In genomic region chr4:157997296-157997695, GRCh38 we compare ENCODE assay signal across 14 cellular contexts.
A peak's percentile ranks its signal among the peaks of the same experiment; 100 is the strongest.
DNase-seq lines count a peak whose midpoint lies in the region; ATAC-seq and TF ChIP-seq lines count a peak whose summit lies in the region.
"Had no signal": no experiment of that assay in that cellular context is flagged by ENCODE, and none has a peak within 500 bp of the region (broad histone marks: within the 10 kb centered on the region; RNA-seq: fewer than 3 reads in every experiment).

No MANE protein-coding gene starts in this region.

- no peaks in the 10 kb centered on the region for H3K27me3 ChIP-seq in HCT116 (ENCODE audit: insufficient read depth, low read length)

- no peak for TF ChIP-seq RAD21 in HCT116 (IDR thresholded peaks at IDR 0.05; ENCODE audit: low read depth)

- H3K27ac Mint-ChIP-seq in endothelial cell (ENCODE audit: unreplicated experiment) (peak overlapping the region; percentile 30), progenitor cell of endocrine pancreas (peak overlapping the region; percentile 33)
- no peak overlapping the region for H3K27ac Mint-ChIP-seq in activated CD4-positive, alpha-beta T cell treated with anti-CD3 and anti-CD28 coated beads for 36 hours
- H3K27ac Mint-ChIP-seq: B cell; CD4-positive, alpha-beta T cell; H9 had no signal

- no peaks in the 10 kb centered on the region for H3K36me3 Mint-ChIP-seq in endothelial cell (ENCODE audit: low read depth, unreplicated experiment)
- H3K36me3 Mint-ChIP-seq in progenitor cell of endocrine pancreas (ENCODE audit: insufficient read depth) = no peaks in the 10 kb centered on the region
- H3K36me3 Mint-ChIP-seq in activated CD4-positive, alpha-beta T cell treated with anti-CD3 and anti-CD28 coated beads for 36 hours (ENCODE audit: low read depth) = no peaks in the 10 kb centered on the region

- H4K20me1 ChIP-seq in HCT116 (ENCODE audit: insufficient read depth) = no peaks in the 10 kb centered on the region

- no peaks in the 10 kb centered on the region for H3K79me2 ChIP-seq in HCT116 (ENCODE audit: insufficient read depth, low read length)

- intact Hi-C loops in HCT116 (cut with micrococcal nuclease) = no loop called here
- intact Hi-C loops in activated CD4-positive, alpha-beta T cell treated with anti-CD3 and anti-CD28 coated beads for 36 hours (cut with DNase I, micrococcal nuclease) = no loop called here

- peak overlapping the region; percentile 47 for H2AFZ ChIP-seq in HCT116 (ENCODE audit: low read depth, low read length, poor library complexity, severe bottlenecking)

- H3K4me3 Mint-ChIP-seq in endothelial cell (ENCODE audit: unreplicated experiment) (no peak overlapping the region), progenitor cell of endocrine pancreas (ENCODE audit: low read depth) (no peak overlapping the region)
- H3K4me3 Mint-ChIP-seq in activated CD4-positive, alpha-beta T cell treated with anti-CD3 and anti-CD28 coated beads for 36 hours = no peak overlapping the region
- H3K4me3 Mint-ChIP-seq: B cell; CD4-positive, alpha-beta T cell; H9 had no signal

- no TSS peak for BruUV-seq in HCT116 (replicated peaks; lab: Mats Ljungman, UMichigan)

- POLR2A ChIA-PET in HCT116 (lab: Charles Lee) = no interaction called here
- POLR2A ChIA-PET in activated CD4-positive, alpha-beta T cell treated with anti-CD3 and anti-CD28 coated beads for 36 hours (lab: Charles Lee) = no interaction called here

- no peaks in the 10 kb centered on the region for H3K27me3 Mint-ChIP-seq in endothelial cell (ENCODE audit: unreplicated experiment)
- H3K27me3 Mint-ChIP-seq in progenitor cell of endocrine pancreas = no peaks in the 10 kb centered on the region
- H3K27me3 Mint-ChIP-seq in activated CD4-positive, alpha-beta T cell treated with anti-CD3 and anti-CD28 coated beads for 36 hours = peaks cover 5% of the 10 kb centered on the region
- H3K27me3 Mint-ChIP-seq: B cell; CD4-positive, alpha-beta T cell had no signal

- TF ChIP-seq POLR2A in HCT116 (IDR thresholded peaks at IDR 0.05; ENCODE audit: borderline replicate concordance, extremely low read depth, insufficient read depth, insufficient read length) = no peak

- CTCF ChIA-PET in HCT116 (lab: Charles Lee) = no interaction called here
- CTCF ChIA-PET in activated CD4-positive, alpha-beta T cell treated with anti-CD3 and anti-CD28 coated beads for 36 hours (lab: Charles Lee) = no interaction called here

- DNase-seq in HCT116 (ENCODE audit: low read depth, low spot score) = no peak
- no peak for DNase-seq in endothelial cell (ENCODE audit: low spot score)
- DNase-seq in progenitor cell of endocrine pancreas (ENCODE audit: low spot score, unreplicated experiment) = no peak
- DNase-seq in OCI-M1 (lab: John Stamatoyannopoulos, UW) = no peak
- no peak for DNase-seq in NCI-H82 (lab: John Stamatoyannopoulos, UW)
- DNase-seq in activated CD4-positive, alpha-beta T cell treated with anti-CD3 and anti-CD28 coated beads for 36 hours = no peak
- DNase-seq: C1 segment of cervical spinal cord; CD4-positive, alpha-beta T cell; DND-41; GDM1; GOT3; H9 had no signal

- H3K9me3 ChIP-seq in HCT116 (ENCODE audit: control insufficient read depth in 1 of 2, insufficient read depth in 1 of 2, low read depth in 1 of 2, low read length in 2 of 2) = no peaks in the 10 kb centered on the region

- TF ChIP-seq CTCF in 22Rv1 (IDR thresholded peaks at IDR 0.05) (no peak), HCT116 (IDR thresholded peaks at IDR 0.05 in 2 of 3, conservative IDR thresholded peaks at IDR 0.05 in 1 of 3; ENCODE audit: borderline replicate concordance in 1 of 3, insufficient read depth in 1 of 3, low read depth in 2 of 3, low read length in 2 of 3) (no peak), endothelial cell (IDR thresholded peaks at IDR 0.05; ENCODE audit: unreplicated experiment) (no peak), progenitor cell of endocrine pancreas (IDR thresholded peaks at IDR 0.05; ENCODE audit: unreplicated experiment) (no peak)

- no peak overlapping the region for H3K9ac ChIP-seq in HCT116 (ENCODE audit: low read length)

- RAD21 ChIA-PET in HCT116 (lab: Charles Lee; ENCODE audit: low non-redundant PET in 1 of 2, low total read pairs in 2 of 2, uncharacterized antibody in 2 of 2, unreplicated experiment in 2 of 2) = no interaction called here

- H3K9me2 ChIP-seq in HCT116 (ENCODE audit: insufficient read depth) = no peaks in the 10 kb centered on the region

- ATAC-seq in HCT116 = no peak
- ATAC-seq in activated CD4-positive, alpha-beta T cell treated with anti-CD3 and anti-CD28 coated beads for 36 hours = no peak

- no peak overlapping the region for H3K4me3 ChIP-seq in HCT116 (replicated peaks in 1 of 2; ENCODE audit: low read depth in 1 of 2, low read length in 2 of 2)

- no peak overlapping the region for H3K4me2 ChIP-seq in HCT116 (ENCODE audit: low read length)

- peaks cover 51% of the 10 kb centered on the region for H3K4me1 Mint-ChIP-seq in endothelial cell (ENCODE audit: unreplicated experiment)
- peaks cover 56% of the 10 kb centered on the region for H3K4me1 Mint-ChIP-seq in progenitor cell of endocrine pancreas (ENCODE audit: low read depth)
- H3K4me1 Mint-ChIP-seq in activated CD4-positive, alpha-beta T cell treated with anti-CD3 and anti-CD28 coated beads for 36 hours = no peaks in the 10 kb centered on the region
- H3K4me1 Mint-ChIP-seq: B cell had no signal

- H3K36me3 ChIP-seq in HCT116 (ENCODE audit: control insufficient read depth in 1 of 2, insufficient read depth in 2 of 2, low read length in 2 of 2) = no peaks in the 10 kb centered on the region

- no peaks in the 10 kb centered on the region for H3K9me3 Mint-ChIP-seq in endothelial cell (ENCODE audit: unreplicated experiment)
- H3K9me3 Mint-ChIP-seq in progenitor cell of endocrine pancreas (ENCODE audit: low read depth) = peaks cover 6% of the 10 kb centered on the region
- H3K9me3 Mint-ChIP-seq in activated CD4-positive, alpha-beta T cell treated with anti-CD3 and anti-CD28 coated beads for 36 hours (ENCODE audit: low read depth) = no peaks in the 10 kb centered on the region
- H3K9me3 Mint-ChIP-seq: CD4-positive, alpha-beta T cell; H9 had no signal

- peak overlapping the region; percentile 82 for H3K27ac ChIP-seq in 22Rv1
- H3K27ac ChIP-seq in HCT116 (ENCODE audit: low read depth, low read length) = no peak overlapping the region

- H3K4me1 ChIP-seq in HCT116 (ENCODE audit: control insufficient read depth in 1 of 2, insufficient read depth in 2 of 2, low read length in 2 of 2) = peaks cover 0 to 2% of the 10 kb centered on the region in 2 experiments; a peak in 2 of 4 replicates

TF ChIP-seq in HCT116, 20 proteins besides CTCF, POLR2A, EP300 and RAD21:
- TF ChIP-seq FOSL1 (IDR thresholded peaks at IDR 0.05; ENCODE audit: low read depth) (no peak), CBX3 (IDR thresholded peaks at IDR 0.05; ENCODE audit: low read depth) (no peak), ZBTB33 (IDR thresholded peaks at IDR 0.05; ENCODE audit: extremely low read depth, insufficient replicate concordance, low read length) (no peak)
